Comparison of ENCODE assay signal across 9 cellular contexts in genomic region chr9:7298123-7298522, GRCh38.
DNase-seq lines count a peak whose midpoint lies in the region; ATAC-seq and TF ChIP-seq lines count a peak whose summit lies in the region.
"Had no signal": no experiment of that assay in that cellular context is flagged by ENCODE, and none has a peak within 500 bp of the region (broad histone marks: within the 10 kb centered on the region; RNA-seq: fewer than 3 reads in every experiment).

No MANE protein-coding gene starts in this region.

- TF ChIP-seq CTCF in GM13976 (IDR thresholded peaks at IDR 0.05; ENCODE audit: borderline replicate concordance, control extremely low read depth, extremely low read depth, insufficient read depth, missing control alignments) (no peak), A673 (conservative IDR thresholded peaks at IDR 0.05; ENCODE audit: low read depth, low read length) (no peak)

- H3K36me3 ChIP-seq in A673 (ENCODE audit: insufficient read depth, low read length, poor library complexity, severe bottlenecking) = no peaks in the 10 kb centered on the region

- ATAC-seq in GM19351 (IDR thresholded peaks at IDR 0.05; ENCODE audit: unreplicated experiment) (peak; percentile 97), HG03064 (IDR thresholded peaks at IDR 0.05; ENCODE audit: low read depth, unreplicated experiment) (peak; percentile 99)

- H3K9me3 ChIP-seq in A673 (ENCODE audit: low read depth, low read length, poor library complexity, severe bottlenecking) = no peaks in the 10 kb centered on the region

- no peaks in the 10 kb centered on the region for H3K4me1 ChIP-seq in A673 (ENCODE audit: insufficient read depth, low read length, poor library complexity, severe bottlenecking)

- peak; percentile 67 for DNase-seq in GM13976 (ENCODE audit: low spot score)
- no peak for DNase-seq in NCI-H510A treated with DMSO at 0.1 percent for 48 hours (lab: John Stamatoyannopoulos, UW)
- DNase-seq in A673 (ENCODE audit: low spot score) = no peak
- no peak for DNase-seq in COLO829 (ENCODE audit: low spot score)
- no peak for DNase-seq in NCI-H524 treated with DMSO at 0.1 percent for 48 hours (lab: John Stamatoyannopoulos, UW)

- H3K4me3 ChIP-seq in A673 (ENCODE audit: low read depth, low read length, poor library complexity, severe bottlenecking) = no peak overlapping the region
- H3K4me3 ChIP-seq: lung had no signal

- peaks cover 7% of the 10 kb centered on the region for H3K27me3 ChIP-seq in A673 (replicated peaks; ENCODE audit: insufficient read depth, low read depth, low read length, poor library complexity)

- in situ Hi-C loops in GM13976 (cut with MboI; ENCODE audit: low sequenced_read_pairs, unreplicated experiment) = no loop called here

- H3K36me3 Mint-ChIP-seq in activated naive CD8-positive, alpha-beta T cell = no peaks in the 10 kb centered on the region

- no peak overlapping the region for H3K27ac ChIP-seq in A673 (ENCODE audit: low read depth, low read length, poor library complexity, severe bottlenecking)

- intact Hi-C loops in A673 (cut with micrococcal nuclease; ENCODE audit: unreplicated experiment) = no loop called here

- peak overlapping the region; percentile 48 for H3K4me3 Mint-ChIP-seq in activated naive CD8-positive, alpha-beta T cell

- no TSS peak for BruUV-seq in A673 (replicated peaks; lab: Mats Ljungman, UMichigan)

- peak overlapping the region; percentile 64 for H3K27ac Mint-ChIP-seq in activated naive CD8-positive, alpha-beta T cell

- CTCF ChIA-PET in A673 (lab: Charles Lee) = no interaction called here

- peaks cover 3% of the 10 kb centered on the region for H3K27me3 Mint-ChIP-seq in activated naive CD8-positive, alpha-beta T cell

- H3K4me1 Mint-ChIP-seq in activated naive CD8-positive, alpha-beta T cell (ENCODE audit: low read depth) = peaks cover 15% of the 10 kb centered on the region

- POLR2A ChIA-PET in A673 (lab: Charles Lee; ENCODE audit: low non-redundant PET) = no interaction called here

- H3K9me3 Mint-ChIP-seq in activated naive CD8-positive, alpha-beta T cell (ENCODE audit: low read depth) = no peaks in the 10 kb centered on the region
